9 cellular contexts compared by ENCODE assay signal in genomic region chr11:39037611-39038010, GRCh38.
"Had no signal": no experiment of that assay in that cellular context is flagged by ENCODE, and none has a peak within 500 bp of the region (broad histone marks: within the 10 kb centered on the region; RNA-seq: fewer than 3 reads in every experiment).

No MANE protein-coding gene starts in this region.

- H3K9me3 ChIP-seq: HAP-1 had no signal

- ATAC-seq: GM23338, HCT116 had no signal

- H3K4me1 ChIP-seq: HAP-1 had no signal

- H3K27ac ChIP-seq: GM23248 had no signal

- H3K36me3 ChIP-seq: HAP-1 had no signal

- DNase-seq: GM23248, GOT3, H7, H9, HCEC 1CT, HFFc6 had no signal

- H3K4me3 ChIP-seq: GM23248, GM23338, HAP-1 had no signal
